Comparison of ENCODE assay signal across 11 cellular contexts in genomic region chr12:104763163-104763805, GRCh38.
A peak's percentile ranks its signal among the peaks of the same experiment; 100 is the strongest.
DNase-seq lines count a peak whose midpoint lies in the region; ATAC-seq and TF ChIP-seq lines count a peak whose summit lies in the region.
"Had no signal": no experiment of that assay in that cellular context is flagged by ENCODE, and none has a peak within 500 bp of the region (broad histone marks: within the 10 kb centered on the region; RNA-seq: fewer than 3 reads in every experiment).

No MANE protein-coding gene starts in this region.

- CTCF ChIA-PET in RWPE1 (lab: Yijun Ruan, JAX), result interaction anchor here (0.6 to 0.8 kb wide), 3 partner anchors 11 to 27 kb away, joined by 3 to 5 read pairs (median 3); no protein-coding TSS in a partner anchor

- intact Hi-C loops in esophagus muscularis mucosa (cut with DNase I), result no loop called here
- intact Hi-C loops in sigmoid colon (cut with DNase I), result no loop called here

- TF ChIP-seq EP300 in esophagus muscularis mucosa (IDR thresholded peaks at IDR 0.05) (no peak), sigmoid colon (IDR thresholded peaks at IDR 0.05) (no peak)

- POLR2A ChIA-PET in RWPE1 (lab: Yijun Ruan, JAX; ENCODE audit: low non-redundant PET), result no interaction called here

- H3K4me3 ChIP-seq in esophagus muscularis mucosa (no peak overlapping the region), sigmoid colon (no peak overlapping the region)
- H3K4me3 ChIP-seq: psoas muscle had no signal

- WGBS in esophagus muscularis mucosa, result 85% methylated on average over 6 of the region's 6 CpGs
- WGBS in sigmoid colon, 2 donors, result 83 to 84% methylated on average over 6 of the region's 6 CpGs

- H3K27me3 ChIP-seq in esophagus muscularis mucosa, result no peaks in the 10 kb centered on the region
- H3K27me3 ChIP-seq in sigmoid colon, result no peaks in the 10 kb centered on the region

- no peak for ATAC-seq in HG03039 (IDR thresholded peaks at IDR 0.05; ENCODE audit: unreplicated experiment)
- ATAC-seq: psoas muscle had no signal

- H3K36me3 ChIP-seq in esophagus muscularis mucosa (no peaks in the 10 kb centered on the region), sigmoid colon (no peaks in the 10 kb centered on the region)

- DNase-seq in ELR (ENCODE audit: low read depth) (peak; percentile 78), HCEC 1CT (peak; percentile 18), RWPE1 (ENCODE audit: low spot score) (peak; percentile 10), esophagus muscularis mucosa (ENCODE audit: extremely low spot score) (peak; percentile 37), sigmoid colon (no peak), GOT3 (lab: John Stamatoyannopoulos, UW) (no peak), NCI-H748 treated with DMSO at 0.1 percent for 48 hours (lab: John Stamatoyannopoulos, UW) (no peak)
- DNase-seq: cortex of kidney, NCI-H510A treated with DMSO at 0.1 percent for 48 hours, psoas muscle had no signal

- TF ChIP-seq CTCF in RWPE1 (conservative IDR thresholded peaks at IDR 0.05; ENCODE audit: low read depth) (no peak), esophagus muscularis mucosa (IDR thresholded peaks at IDR 0.05) (no peak), sigmoid colon (IDR thresholded peaks at IDR 0.05) (no peak)

- H3K4me1 ChIP-seq in esophagus muscularis mucosa (no peaks in the 10 kb centered on the region), sigmoid colon (no peaks in the 10 kb centered on the region)
- H3K4me1 ChIP-seq: psoas muscle had no signal

- no peak for TF ChIP-seq POLR2A in esophagus muscularis mucosa (IDR thresholded peaks at IDR 0.05; ENCODE audit: low read depth)
- no peak for TF ChIP-seq POLR2A in sigmoid colon (IDR thresholded peaks at IDR 0.05)

- no peak overlapping the region for H3K27ac ChIP-seq in RWPE1
- no peak overlapping the region for H3K27ac ChIP-seq in esophagus muscularis mucosa (replicated peaks in 1 of 4)
- no peak overlapping the region for H3K27ac ChIP-seq in sigmoid colon
- H3K27ac ChIP-seq: psoas muscle had no signal

- no peaks in the 10 kb centered on the region for H3K9me3 ChIP-seq in esophagus muscularis mucosa
- no peaks in the 10 kb centered on the region for H3K9me3 ChIP-seq in sigmoid colon
- H3K9me3 ChIP-seq: psoas muscle had no signal

Comparison
In these comparisons a context has a peak if more than half of its experiments do, and no peak if none do; other contexts are left out.
1. DNase-seq: peak in ELR (single experiment), HCEC 1CT (single experiment), RWPE1 (single experiment) and esophagus muscularis mucosa (single experiment); none in sigmoid colon (single experiment), GOT3 (single experiment) and NCI-H748 treated with DMSO at 0.1 percent for 48 hours (single experiment).